ENCODE assay signal across 11 cellular contexts in genomic region chr7:157253850-157254249, GRCh38.
A peak's percentile ranks its signal among the peaks of the same experiment; 100 is the strongest.
DNase-seq lines count a peak whose midpoint lies in the region; ATAC-seq and TF ChIP-seq lines count a peak whose summit lies in the region.
"Had no signal": no experiment of that assay in that cellular context is flagged by ENCODE, and none has a peak within 500 bp of the region (broad histone marks: within the 10 kb centered on the region; RNA-seq: fewer than 3 reads in every experiment).

No MANE protein-coding gene starts in this region.

- no peaks in the 10 kb centered on the region for H3K9me3 Mint-ChIP-seq in CD4-positive, alpha-beta T cell

- no peaks in the 10 kb centered on the region for H3K9me3 ChIP-seq in CD4-positive, alpha-beta T cell (ENCODE audit: control insufficient read depth, low read length)
- H3K9me3 ChIP-seq: Caco-2, sigmoid colon had no signal

- peak; percentile 83 for DNase-seq in DMS153 treated with DMSO at 0.1 percent for 48 hours (lab: John Stamatoyannopoulos, UW; ENCODE audit: unreplicated experiment)
- peak; percentile 91 for DNase-seq in NCI-H2107 treated with DMSO at 0.1 percent for 48 hours (lab: John Stamatoyannopoulos, UW; ENCODE audit: unreplicated experiment)
- DNase-seq in cerebellum (ENCODE audit: low spot score): peak; percentile 79
- DNase-seq in midbrain (lab: John Stamatoyannopoulos, UW): peak; percentile 58
- DNase-seq in MV-4-11 (lab: John Stamatoyannopoulos, UW): no peak
- no peak for DNase-seq in stimulated activated CD4-positive, alpha-beta T cell treated with anti-CD3 and anti-CD28 coated beads, Interleukin-4, amount 100 ng/mL, for 1 hour
- DNase-seq in activated gamma-delta T cell treated with Interleukin-2 at 50 U/mL for 16 hours: no peak
- no peak for DNase-seq in CD4-positive, alpha-beta T cell
- DNase-seq: Caco-2, kidney glomerular epithelial cell, sigmoid colon had no signal

- no peak overlapping the region for H3K27ac ChIP-seq in CD4-positive, alpha-beta T cell (ENCODE audit: low read depth, low read length)
- H3K27ac ChIP-seq: sigmoid colon had no signal

- H3K27ac Mint-ChIP-seq in CD4-positive, alpha-beta T cell: no peak overlapping the region

- no peaks in the 10 kb centered on the region for H3K27me3 Mint-ChIP-seq in CD4-positive, alpha-beta T cell

- CTCF ChIA-PET in CD4-positive, alpha-beta T cell (lab: Charles Lee): no interaction called here

- no peak for TF ChIP-seq CTCF in CD4-positive, alpha-beta T cell (IDR thresholded peaks at IDR 0.05)

- H3K27me3 ChIP-seq in CD4-positive, alpha-beta T cell (ENCODE audit: control insufficient read depth, insufficient read depth, low read length): no peaks in the 10 kb centered on the region
- H3K27me3 ChIP-seq: sigmoid colon had no signal

- POLR2A ChIA-PET in CD4-positive, alpha-beta T cell (lab: Charles Lee): no interaction called here

- no peak overlapping the region for H3K4me3 Mint-ChIP-seq in CD4-positive, alpha-beta T cell

- intact Hi-C loops in CD4-positive, alpha-beta T cell (cut with DNase I, micrococcal nuclease): loop anchor here in 1 of 2 experiments (5.0 kb wide), 1 partner anchor 347 kb away; no protein-coding TSS in a partner anchor

- H3K36me3 Mint-ChIP-seq in CD4-positive, alpha-beta T cell (ENCODE audit: low read depth): peaks cover 65% of the 10 kb centered on the region

- H3K4me1 Mint-ChIP-seq in CD4-positive, alpha-beta T cell (ENCODE audit: low read depth): no peaks in the 10 kb centered on the region

- no peak for ATAC-seq in CD4-positive, alpha-beta T cell (ENCODE audit: poor library complexity)

Comparison
In these comparisons a context has a peak if more than half of its experiments do, and no peak if none do; other contexts are left out.
1. DNase-seq: peak in DMS153 treated with DMSO at 0.1 percent for 48 hours (single experiment), NCI-H2107 treated with DMSO at 0.1 percent for 48 hours (single experiment), cerebellum (single experiment) and midbrain (single experiment); none in MV-4-11 (single experiment), stimulated activated CD4-positive, alpha-beta T cell treated with anti-CD3 and anti-CD28 coated beads, Interleukin-4, amount 100 ng/mL, for 1 hour (single experiment), activated gamma-delta T cell treated with Interleukin-2 at 50 U/mL for 16 hours (single experiment) and CD4-positive, alpha-beta T cell (0 of 10).